Comparison of ENCODE assay signal across 18 cellular contexts in the genomic region with DNA sequence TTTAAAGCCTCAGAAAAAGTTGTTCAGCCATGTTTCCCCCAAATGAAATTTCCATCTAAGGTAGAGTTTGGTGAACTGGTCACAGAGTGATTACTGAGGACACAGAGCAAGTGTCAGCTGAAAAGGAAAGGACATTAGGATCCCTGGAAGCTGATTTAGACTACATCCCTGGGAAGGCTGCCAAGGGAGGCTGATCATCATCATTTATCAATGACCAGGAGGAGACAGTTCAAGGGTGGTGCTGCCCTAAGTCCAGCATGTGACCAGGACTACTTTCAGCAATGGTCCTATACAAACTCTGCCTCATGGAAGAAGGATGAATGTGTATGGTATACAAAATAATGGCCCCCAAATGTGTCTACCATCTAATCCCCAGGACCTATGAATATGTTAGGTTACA.
"Had no signal": no experiment of that assay in that cellular context is flagged by ENCODE, and none has a peak within 500 bp of the region (broad histone marks: within the 10 kb centered on the region; RNA-seq: fewer than 3 reads in every experiment).

No MANE protein-coding gene starts in this region.

- DNase-seq: activated CD4-positive, alpha-beta memory T cell treated with anti-CD3 and anti-CD28 coated beads for 36 hours; activated CD4-positive, alpha-beta T cell treated with anti-CD3 and anti-CD28 coated beads for 48 hours; activated CD4-positive, CD25-positive, alpha-beta regulatory T cell; activated effector memory CD4-positive, alpha-beta T cell treated with Interleukin-2 at 50 U/mL for 16 hours; activated naive CD4-positive, alpha-beta T cell treated with anti-CD3 and anti-CD28 coated beads, Interleukin-2, amount 10 ng/mL, durations not matched to agents 7 days and 5 days; activated T-cell treated with anti-CD3 and anti-CD28 coated beads, Interleukin-2, amount 50 U/mL, for 72 hours; anterior cingulate cortex; cortex of kidney; foreskin keratinocyte; kidney; mesendoderm; mucosa of descending colon; substantia nigra; T1000; thyroid gland had no signal

- H3K27ac ChIP-seq: body of pancreas, cardiac muscle cell, epithelial cell of prostate, foreskin keratinocyte, thyroid gland had no signal

- ATAC-seq: activated T-cell treated with anti-CD3 and anti-CD28 coated beads, Interleukin-2, amount 50 U/mL, for 72 hours; body of pancreas; foreskin keratinocyte; mucosa of descending colon had no signal

- H3K4me1 ChIP-seq: thyroid gland had no signal

- FAIRE-seq: kidney had no signal

- H3K27me3 ChIP-seq: body of pancreas, cardiac muscle cell, foreskin keratinocyte, thyroid gland had no signal

- H3K9me3 ChIP-seq: body of pancreas, mucosa of descending colon, thyroid gland had no signal

- H3K36me3 ChIP-seq: cardiac muscle cell, thyroid gland had no signal

- H3K4me3 ChIP-seq: body of pancreas, cardiac muscle cell, mucosa of descending colon, thyroid gland had no signal
